Comparison of ENCODE assay signal across 9 cellular contexts in the genomic region with DNA sequence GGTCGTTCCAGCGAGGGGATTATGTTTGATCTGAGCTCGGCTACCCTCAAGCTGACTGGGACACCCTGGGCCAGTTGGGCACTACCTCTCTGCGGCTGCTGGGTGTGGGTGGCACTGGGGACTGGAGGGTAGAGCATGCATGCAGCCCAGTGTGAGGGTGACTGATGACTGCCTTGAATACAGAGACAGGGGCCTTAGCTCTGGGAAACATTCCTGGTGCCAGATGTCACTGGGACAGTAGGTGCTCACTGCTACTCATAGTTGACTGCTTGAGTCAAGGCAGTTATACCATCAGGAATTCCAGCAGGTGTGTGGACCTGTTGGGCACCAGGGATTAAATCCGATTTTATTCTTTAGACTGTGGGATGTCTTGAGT. TPM values are rescaled to one million over a fixed set of nuclear protein-coding genes. Genes with fewer than 3 reads are reported as not detected.
DNase-seq lines count a peak whose midpoint lies in the region; ATAC-seq, FAIRE-seq and TF ChIP-seq lines count a peak whose summit lies in the region.
"Had no signal": no experiment of that assay in that cellular context is flagged by ENCODE, and none has a peak within 500 bp of the region (broad histone marks: within the 10 kb centered on the region; RNA-seq: fewer than 3 reads in every experiment).

No MANE protein-coding gene starts in this region.

- H4K20me1 ChIP-seq in HepG2 (ENCODE audit: insufficient read depth, low read length) = no peaks in the 10 kb centered on the region

- DNase-seq in HepG2 (ENCODE audit: low spot score) (peak; percentile 50), right lobe of liver (no peak), urothelium cell line (ENCODE audit: low spot score) (no peak), AG08395 (ENCODE audit: low spot score) (no peak), HuH-7.5 (ENCODE audit: low spot score) (no peak), KBM-7 (no peak)
- DNase-seq in activated T-helper 2 cell treated with anti-CD3 and anti-CD28 coated beads, Interferon-gamma antibody, Interleukin-2, Interleukin-4, amounts not matched to agents 10 μg/mL and 5 μg/mL and 100 μg/mL, durations not matched to agents 14 hours and 24 hours and 36 hours (ENCODE audit: low spot score) = no peak

- H3K4me1 ChIP-seq in HepG2 (ENCODE audit: insufficient read depth, low read length) (peaks cover 43% of the 10 kb centered on the region), right lobe of liver (peaks cover 0 to 15% (median 0%) of the 10 kb centered on the region in 4 donors), mesodermal cell (ENCODE audit: control insufficient read depth, insufficient read depth, low read length, poor library complexity, severe bottlenecking) (peaks cover 5% of the 10 kb centered on the region)

- H3K79me2 ChIP-seq in HepG2 (ENCODE audit: insufficient read depth, low read length) = peaks cover 18% of the 10 kb centered on the region

- H3K4me3 ChIP-seq in HepG2 (replicated peaks in 1 of 3; ENCODE audit: insufficient read depth in 1 of 3, low read depth in 2 of 3, low read length in 3 of 3) (peak overlapping the region; percentile 89 to 90 (median 89)), right lobe of liver (no peak overlapping the region), mesodermal cell (ENCODE audit: extremely low read depth, insufficient read depth, low read length, poor library complexity, severe bottlenecking) (peak overlapping the region; percentile 37)

- TF ChIP-seq POLR2A in HepG2 (IDR thresholded peaks at IDR 0.05; ENCODE audit: insufficient read depth in 1 of 2, low read depth in 2 of 2, low read length in 2 of 2) (no peak), right lobe of liver (IDR thresholded peaks at IDR 0.05) (no peak)

- TF ChIP-seq EP300 in HepG2 (IDR thresholded peaks at IDR 0.05; ENCODE audit: low read depth in 2 of 2, low read length in 2 of 2) (no peak), HepG2 (CRISPR knock-in tag; IDR thresholded peaks at IDR 0.05; ENCODE audit: borderline replicate concordance) (no peak)

- H3K27ac ChIP-seq in HepG2 (ENCODE audit: extremely low read length, insufficient read depth, low read length) (peak overlapping the region; percentile 53), right lobe of liver (no peak overlapping the region), mesodermal cell (ENCODE audit: low read depth, low read length, severe bottlenecking) (no peak overlapping the region)
- H3K27ac ChIP-seq: HL-60 had no signal

- intact Hi-C loops in HepG2 (cut with micrococcal nuclease; ENCODE audit: unreplicated experiment) (no loop called here), right lobe of liver (cut with DNase I) (no loop called here)
- intact Hi-C loops in activated T-helper 2 cell treated with anti-CD3 and anti-CD28 coated beads, Interferon-gamma antibody, Interleukin-2, Interleukin-4, amounts not matched to agents 10 μg/mL and 5 μg/mL and 100 μg/mL, durations not matched to agents 14 hours and 24 hours and 36 hours (cut with micrococcal nuclease) = no loop called here

- POLR2A ChIA-PET in HepG2 (lab: Yijun Ruan, JAX) = interaction anchor here (0.8 to 1.0 kb wide), 2 partner anchors 15 to 95 kb away, joined by 3 to 4 read pairs; no protein-coding TSS in a partner anchor

- H3K4me1 Mint-ChIP-seq in activated T-helper 2 cell treated with anti-CD3 and anti-CD28 coated beads, Interferon-gamma antibody, Interleukin-2, Interleukin-4, amounts not matched to agents 10 μg/mL and 5 μg/mL and 100 μg/mL, durations not matched to agents 14 hours and 24 hours and 36 hours (ENCODE audit: low read depth) = peaks cover 10% of the 10 kb centered on the region

- ATAC-seq in HepG2 (peak; percentile 17), right lobe of liver (no peak)

- H3K4me3 Mint-ChIP-seq in activated T-helper 2 cell treated with anti-CD3 and anti-CD28 coated beads, Interferon-gamma antibody, Interleukin-2, Interleukin-4, amounts not matched to agents 10 μg/mL and 5 μg/mL and 100 μg/mL, durations not matched to agents 14 hours and 24 hours and 36 hours (ENCODE audit: low read depth) = no peak overlapping the region

- in situ Hi-C loops in HepG2 (cut with HindIII; ENCODE audit: extremely low pct_ligation_motif_present, low pct_unique_long_range_greater_than_20kb) = no loop called here
- in situ Hi-C loops in KBM-7 (cut with MboI; ENCODE audit: low pct_unique_long_range_greater_than_20kb, low sequenced_read_pairs) = no loop called here

- TF ChIP-seq CTCF in HepG2 (CRISPR knock-in tag; IDR thresholded peaks at IDR 0.05) = no peak
- no peak for TF ChIP-seq CTCF in right lobe of liver (IDR thresholded peaks at IDR 0.05)

- peaks cover 92% of the 10 kb centered on the region for H3K27me3 Mint-ChIP-seq in activated T-helper 2 cell treated with anti-CD3 and anti-CD28 coated beads, Interferon-gamma antibody, Interleukin-2, Interleukin-4, amounts not matched to agents 10 μg/mL and 5 μg/mL and 100 μg/mL, durations not matched to agents 14 hours and 24 hours and 36 hours (ENCODE audit: low read depth)

- H3K9me3 ChIP-seq in HepG2 (ENCODE audit: low read length) (no peaks in the 10 kb centered on the region), right lobe of liver (no peaks in the 10 kb centered on the region), mesodermal cell (ENCODE audit: control insufficient read depth, low read length) (no peaks in the 10 kb centered on the region)

- peak overlapping the region; percentile 78 for H3K9ac ChIP-seq in HepG2 (ENCODE audit: insufficient read depth, low read depth, low read length)

- H3K9me3 Mint-ChIP-seq in activated T-helper 2 cell treated with anti-CD3 and anti-CD28 coated beads, Interferon-gamma antibody, Interleukin-2, Interleukin-4, amounts not matched to agents 10 μg/mL and 5 μg/mL and 100 μg/mL, durations not matched to agents 14 hours and 24 hours and 36 hours = no peaks in the 10 kb centered on the region

- H3K27ac Mint-ChIP-seq in activated T-helper 2 cell treated with anti-CD3 and anti-CD28 coated beads, Interferon-gamma antibody, Interleukin-2, Interleukin-4, amounts not matched to agents 10 μg/mL and 5 μg/mL and 100 μg/mL, durations not matched to agents 14 hours and 24 hours and 36 hours = peak overlapping the region; percentile 17

- no peaks in the 10 kb centered on the region; a peak in 2 of 5 replicates for H3K36me3 ChIP-seq in HepG2 (replicated peaks in 1 of 2; ENCODE audit: control insufficient read depth in 1 of 2, insufficient read depth in 2 of 2, low read length in 2 of 2)
- H3K36me3 ChIP-seq in right lobe of liver = no peaks in the 10 kb centered on the region
- H3K36me3 ChIP-seq in mesodermal cell (ENCODE audit: control insufficient read depth, insufficient read depth, low read length) = no peaks in the 10 kb centered on the region

- H3K27me3 ChIP-seq in HepG2 (ENCODE audit: control insufficient read depth in 1 of 2, insufficient read depth in 2 of 2, low read length in 2 of 2) (peaks cover 3 to 27% of the 10 kb centered on the region in 2 experiments; a peak in 4 of 5 replicates), right lobe of liver (peaks cover 5 to 45% of the 10 kb centered on the region in 2 donors)

- BruUV-seq in HepG2 (replicated peaks; lab: Mats Ljungman, UMichigan) = no TSS peak

- WGBS in HepG2 (ENCODE audit: low lambda C conversion rate) = 23% methylated on average over 5 of the region's 5 CpGs
- WGBS in right lobe of liver (ENCODE audit: insufficient coverage, low coverage, low lambda C conversion rate, missing lambda C conversion rate) = 30% methylated on average over 5 of the region's 5 CpGs
- 11 to 13% methylated on average over 5 of the region's 5 CpGs for WGBS in mesodermal cell (ENCODE audit: insufficient coverage in 2 of 2), 2 experiments

- peak; percentile 66 for FAIRE-seq in HepG2 (lab: Jason Lieb, UNC)
- FAIRE-seq in urothelium cell line (lab: Jason Lieb, UNC) = peak; percentile 35

- H2AFZ ChIP-seq in HepG2 (ENCODE audit: low read length) = no peak overlapping the region

- CTCF ChIA-PET in HepG2 (lab: Yijun Ruan, JAX; ENCODE audit: low intra/inter-chr PET ratio, low total read pairs) = no interaction called here

- peak overlapping the region; percentile 99 for H3K4me2 ChIP-seq in HepG2 (ENCODE audit: low read depth, low read length)

- H3K36me3 Mint-ChIP-seq in activated T-helper 2 cell treated with anti-CD3 and anti-CD28 coated beads, Interferon-gamma antibody, Interleukin-2, Interleukin-4, amounts not matched to agents 10 μg/mL and 5 μg/mL and 100 μg/mL, durations not matched to agents 14 hours and 24 hours and 36 hours (ENCODE audit: low read depth) = no peaks in the 10 kb centered on the region

- no peak for TF ChIP-seq RAD21 in HepG2 (CRISPR knock-in tag; IDR thresholded peaks at IDR 0.05)

RNA-seq across cellular contexts. Expression of gene VAX2, which starts 1.7 kb away (rescaled TPM):
- total RNA-seq in HepG2 (2016; rRNA removed; fragmentation: Illumina TruSeq; extraction: Trizol) (3.9 and 4.1 TPM in 2 replicates), right lobe of liver (not detected)
- total RNA-seq in HepG2 (2016; cell fraction: cytosol; rRNA removed; fragmentation: Illumina TruSeq; extraction: Trizol; ENCODE audit: low read depth) = 3.0 and 3.9 TPM in 2 replicates
- 3.6 and 4.7 TPM in 2 replicates for total RNA-seq in HepG2 (2016; cell fraction: insoluble cytoplasmic fraction; rRNA removed; fragmentation: Illumina TruSeq; extraction: Trizol)
- 3.2 and 4.6 TPM in 2 replicates for total RNA-seq in HepG2 (2016; cell fraction: membrane; rRNA removed; fragmentation: Illumina TruSeq; extraction: Trizol)
- 2.9 and 3.6 TPM in 2 replicates for total RNA-seq in HepG2 (2016; cell fraction: nucleus; rRNA removed; fragmentation: Illumina TruSeq; extraction: Trizol)
- polyA plus RNA-seq in HepG2 (2011; rRNA removed) = 2.1 and 3.0 TPM in 2 replicates
- 0.96 and 1.5 TPM in 2 replicates for polyA plus RNA-seq in HepG2 (2011; cell fraction: cytosol; rRNA removed)
- 12.7 and 15.3 TPM in 2 replicates for polyA plus RNA-seq in HepG2 (2011; cell fraction: nucleus; rRNA removed)
- 1.0 and 1.3 TPM in 2 replicates for polyA plus RNA-seq in HepG2 (2012)
- polyA plus RNA-seq in HepG2 (2016; cell fraction: cytosol; fragmentation: Illumina TruSeq; extraction: Trizol; ENCODE audit: low read depth) = 4.8 and 4.9 TPM in 2 replicates
- 4.6 and 5.5 TPM in 2 replicates for polyA plus RNA-seq in HepG2 (2016; cell fraction: insoluble cytoplasmic fraction; fragmentation: Illumina TruSeq; extraction: Trizol; ENCODE audit: low read depth)
- 4.6 and 5.0 TPM in 2 replicates for polyA plus RNA-seq in HepG2 (2016; cell fraction: membrane; fragmentation: Illumina TruSeq; extraction: Trizol; ENCODE audit: low read depth)
- polyA plus RNA-seq in HepG2 (2016; cell fraction: nucleus; fragmentation: Illumina TruSeq; extraction: Trizol; ENCODE audit: insufficient read depth, low read depth) = 6.7 and 8.7 TPM in 2 replicates
- polyA minus RNA-seq in HepG2 (2011; rRNA and poly(A)+ RNA removed; ENCODE audit: low replicate concordance) = 1.1 TPM in 1 of 2 replicates, not detected in the other
- polyA minus RNA-seq in HepG2 (2011; cell fraction: cytosol; rRNA and poly(A)+ RNA removed) = 0.59 and 1.1 TPM in 2 replicates
- 3.0 and 3.3 TPM in 2 replicates for polyA minus RNA-seq in HepG2 (2011; cell fraction: nucleus; rRNA and poly(A)+ RNA removed)
- total RNA-seq in activated T-helper 2 cell treated with anti-CD3 and anti-CD28 coated beads, Interferon-gamma antibody, Interleukin-2, Interleukin-4, amounts not matched to agents 10 μg/mL and 5 μg/mL and 100 μg/mL, durations not matched to agents 14 hours and 24 hours and 36 hours = not detected in 2 replicates
- polyA plus RNA-seq in mesodermal cell (2013, experiment 1 of 2) = not detected
- 0.25 TPM for polyA plus RNA-seq in mesodermal cell (2013, experiment 2 of 2)

RNA-seq across cellular contexts. Expression of gene ATP6V1B1, which starts 33.6 kb away (rescaled TPM):
- 0.58 TPM in 1 of 2 replicates, not detected in the other for total RNA-seq in HepG2 (2016; rRNA removed; fragmentation: Illumina TruSeq; extraction: Trizol)
- total RNA-seq in HepG2 (2016; cell fraction: cytosol; rRNA removed; fragmentation: Illumina TruSeq; extraction: Trizol; ENCODE audit: low read depth) = not detected in 2 replicates
- 0.37 and 1.5 TPM in 2 replicates for total RNA-seq in HepG2 (2016; cell fraction: insoluble cytoplasmic fraction; rRNA removed; fragmentation: Illumina TruSeq; extraction: Trizol)
- not detected in 2 replicates for total RNA-seq in HepG2 (2016; cell fraction: membrane; rRNA removed; fragmentation: Illumina TruSeq; extraction: Trizol)
- total RNA-seq in HepG2 (2016; cell fraction: nucleus; rRNA removed; fragmentation: Illumina TruSeq; extraction: Trizol) = 2.3 and 2.4 TPM in 2 replicates
- 1.6 and 1.8 TPM in 2 replicates for polyA plus RNA-seq in HepG2 (2011; rRNA removed)
- polyA plus RNA-seq in HepG2 (2011; cell fraction: cytosol; rRNA removed) = 0.21 and 0.30 TPM in 2 replicates
- 24.4 and 25.8 TPM in 2 replicates for polyA plus RNA-seq in HepG2 (2011; cell fraction: nucleus; rRNA removed)
- polyA plus RNA-seq in HepG2 (2012) = 1.7 and 2.1 TPM in 2 replicates
- polyA plus RNA-seq in HepG2 (2016; cell fraction: cytosol; fragmentation: Illumina TruSeq; extraction: Trizol; ENCODE audit: low read depth) = 0.07 and 0.08 TPM in 2 replicates
- 0.31 TPM in 1 of 2 replicates, not detected in the other for polyA plus RNA-seq in HepG2 (2016; cell fraction: insoluble cytoplasmic fraction; fragmentation: Illumina TruSeq; extraction: Trizol; ENCODE audit: low read depth)
- 0.12 TPM in 1 of 2 replicates, not detected in the other for polyA plus RNA-seq in HepG2 (2016; cell fraction: membrane; fragmentation: Illumina TruSeq; extraction: Trizol; ENCODE audit: low read depth)
- 7.8 and 11.0 TPM in 2 replicates for polyA plus RNA-seq in HepG2 (2016; cell fraction: nucleus; fragmentation: Illumina TruSeq; extraction: Trizol; ENCODE audit: insufficient read depth, low read depth)
- 0.18 TPM in 1 of 2 replicates, not detected in the other for polyA minus RNA-seq in HepG2 (2011; rRNA and poly(A)+ RNA removed; ENCODE audit: low replicate concordance)
- not detected in 2 replicates for polyA minus RNA-seq in HepG2 (2011; cell fraction: cytosol; rRNA and poly(A)+ RNA removed)
- polyA minus RNA-seq in HepG2 (2011; cell fraction: nucleus; rRNA and poly(A)+ RNA removed) = 1.5 and 3.5 TPM in 2 replicates
- under 1 TPM in 1 of 6 experiments, not detected in 5; 0.44 TPM for total RNA-seq in right lobe of liver
- total RNA-seq in activated T-helper 2 cell treated with anti-CD3 and anti-CD28 coated beads, Interferon-gamma antibody, Interleukin-2, Interleukin-4, amounts not matched to agents 10 μg/mL and 5 μg/mL and 100 μg/mL, durations not matched to agents 14 hours and 24 hours and 36 hours = not detected in 2 replicates
- polyA plus RNA-seq in mesodermal cell (2013, experiment 1 of 2) = not detected
- not detected for polyA plus RNA-seq in mesodermal cell (2013, experiment 2 of 2)

Comparison
In these comparisons a context has a peak if more than half of its experiments do, and no peak if none do; other contexts are left out.
1. H3K4me3 ChIP-seq: peak in HepG2 (3 of 3) and mesodermal cell (single experiment); none in right lobe of liver (0 of 3).